Comparison of ENCODE assay signal across 1 cellular context in genomic region chr15:63048115-63048985, GRCh38.
TF ChIP-seq lines count a peak whose summit lies in the region.

No MANE protein-coding gene starts in this region.

TF ChIP-seq in K562, 482 proteins besides CTCF, POLR2A, EP300 and RAD21 (continued from another document and continues in another):
- TF ChIP-seq PHF20 (IDR thresholded peaks at IDR 0.05; ENCODE audit: partially characterized antibody) (no peak), IFI16 (CRISPR knock-in tag; IDR thresholded peaks at IDR 0.05) (no peak), TEAD1 (CRISPR knock-in tag; IDR thresholded peaks at IDR 0.05) (0 out of 4 replicates have a peak, but pooled peaks of 1 of the 2 experiments have one; percentile 16), HINFP (tag; conservative IDR thresholded peaks at IDR 0.05; ENCODE audit: low read depth) (no peak), ARHGAP35 (IDR thresholded peaks at IDR 0.05; ENCODE audit: partially characterized antibody) (no peak), ETS1 (conservative IDR thresholded peaks at IDR 0.05; ENCODE audit: control insufficient read depth, low read depth, low read length) (0 out of 2 replicates have a peak, but pooled peaks have one; percentile 60), ZNF449 (CRISPR knock-in tag; IDR thresholded peaks at IDR 0.05) (no peak), DLX4 (CRISPR knock-in tag; IDR thresholded peaks at IDR 0.05) (no peak), FOXJ2 (tag; IDR thresholded peaks at IDR 0.05) (no peak), MEF2D (tag; conservative IDR thresholded peaks at IDR 0.05; ENCODE audit: low read depth) (no peak), E2F1 (CRISPR knock-in tag; IDR thresholded peaks at IDR 0.05) (peak; percentile 83; the same call in 1 of the 2 replicates), ZNF324 (CRISPR knock-in tag; IDR thresholded peaks at IDR 0.05) (no peak), FIP1L1 (IDR thresholded peaks at IDR 0.05; ENCODE audit: low read depth, low read length, poor library complexity, severe bottlenecking) (peak; percentile 91), HDAC8 (tag; IDR thresholded peaks at IDR 0.05) (no peak), ATF1 (CRISPR knock-in tag; IDR thresholded peaks at IDR 0.05) (no peak), ATF1 (tag; IDR thresholded peaks at IDR 0.05) (peak; percentile 65), E2F8 (IDR thresholded peaks at IDR 0.05; ENCODE audit: low read depth, partially characterized antibody) (peak; percentile 36), ELK1 (CRISPR knock-in tag; IDR thresholded peaks at IDR 0.05) (no peak), MTA2 (IDR thresholded peaks at IDR 0.05; ENCODE audit: low read depth) (no peak), SRSF3 (IDR thresholded peaks at IDR 0.05; ENCODE audit: insufficient read depth, low read length) (no peak), CHAMP1 (IDR thresholded peaks at IDR 0.05) (no peak), CSDE1 (IDR thresholded peaks at IDR 0.05) (no peak), PRDM10 (IDR thresholded peaks at IDR 0.05; ENCODE audit: partially characterized antibody) (no peak), EP400 (IDR thresholded peaks at IDR 0.05) (no peak; the same call in 1 of the 2 replicates), STAG1 (CRISPR knock-in tag; IDR thresholded peaks at IDR 0.05; ENCODE audit: borderline replicate concordance) (peak; percentile 91), RHOXF2B (CRISPR knock-in tag; conservative IDR thresholded peaks at IDR 0.05) (no peak), MAZ (CRISPR knock-in tag; conservative IDR thresholded peaks at IDR 0.05 in 1 of 2, IDR thresholded peaks at IDR 0.05 in 1 of 2) (peak; percentile 47 to 96), SOX6 (IDR thresholded peaks at IDR 0.05) (peak; percentile 41; the same call in 1 of the 2 replicates), E2F3 (CRISPR knock-in tag; IDR thresholded peaks at IDR 0.05) (peak; percentile 82), USF1 (CRISPR knock-in tag; IDR thresholded peaks at IDR 0.05) (no peak), GMEB1 (CRISPR knock-in tag; IDR thresholded peaks at IDR 0.05) (peak; percentile 73), AFF4 (CRISPR knock-in tag; IDR thresholded peaks at IDR 0.05) (no peak; the same call in 1 of the 2 replicates), BCOR (IDR thresholded peaks at IDR 0.05) (0 out of 2 replicates have a peak, but pooled peaks have one; percentile 6), HOXB6 (CRISPR knock-in tag; IDR thresholded peaks at IDR 0.05; ENCODE audit: borderline replicate concordance) (no peak)
